17 cellular contexts compared by ENCODE assay signal in genomic region chr9:102035929-102036328, GRCh38.
DNase-seq lines count a peak whose midpoint lies in the region; ATAC-seq, FAIRE-seq and TF ChIP-seq lines count a peak whose summit lies in the region.
"Had no signal": no experiment of that assay in that cellular context is flagged by ENCODE, and none has a peak within 500 bp of the region (broad histone marks: within the 10 kb centered on the region; RNA-seq: fewer than 3 reads in every experiment).

No MANE protein-coding gene starts in this region.

- H3K9ac ChIP-seq in kidney (ENCODE audit: low read length in 2 of 2), result no peak overlapping the region

- H3K27ac ChIP-seq in kidney (ENCODE audit: low read depth in 2 of 2, low read length in 2 of 2), result no peak overlapping the region
- H3K27ac ChIP-seq: 22Rv1, cardiac muscle cell, epithelial cell of prostate had no signal

- FAIRE-seq in kidney (lab: Jason Lieb, UNC), result no peak

- H3K36me3 ChIP-seq in kidney (ENCODE audit: control insufficient read depth in 1 of 2, insufficient read depth in 2 of 2, low read length in 2 of 2), result no peaks in the 10 kb centered on the region
- H3K36me3 ChIP-seq: cardiac muscle cell had no signal

- ATAC-seq in HG02571 (IDR thresholded peaks at IDR 0.05; ENCODE audit: unreplicated experiment) (peak; percentile 89), HG03354 (IDR thresholded peaks at IDR 0.05; ENCODE audit: poor library complexity, severe bottlenecking, unreplicated experiment) (peak; percentile 85)

- DNase-seq in DMS53 (lab: John Stamatoyannopoulos, UW), result peak; percentile 1
- DNase-seq in DMS53 treated with DMSO at 0.1 percent for 48 hours (lab: John Stamatoyannopoulos, UW; ENCODE audit: unreplicated experiment), result no peak
- DNase-seq in renal cortical epithelial cell (ENCODE audit: low read depth), result peak; percentile 2
- no peak for DNase-seq in kidney
- no peak for DNase-seq in NCI-H1092 (lab: John Stamatoyannopoulos, UW)
- no peak for DNase-seq in activated CD4-positive, alpha-beta T cell treated with anti-CD3 and anti-CD28 coated beads for 48 hours
- DNase-seq: activated CD4-positive, alpha-beta memory T cell treated with anti-CD3 and anti-CD28 coated beads for 36 hours; activated naive CD4-positive, alpha-beta T cell treated with anti-CD3 and anti-CD28 coated beads, Interleukin-2, amount 10 ng/mL, durations not matched to agents 7 days and 5 days; Caco-2; H7; NCI-H2081 treated with DMSO at 0.1 percent for 48 hours; substantia nigra had no signal

- no peak for TF ChIP-seq CTCF in kidney (IDR thresholded peaks at IDR 0.05; ENCODE audit: borderline replicate concordance, extremely low read depth, insufficient read depth)

- intact Hi-C loops in kidney (cut with DNase I), result no loop called here

- H3K4me3 ChIP-seq in kidney (ENCODE audit: low read length in 2 of 2), result no peak overlapping the region
- H3K4me3 ChIP-seq: cardiac muscle cell had no signal

- H3K9me3 ChIP-seq in kidney (ENCODE audit: control insufficient read depth in 1 of 2, low read length in 2 of 2), result no peaks in the 10 kb centered on the region
- H3K9me3 ChIP-seq: Caco-2 had no signal

- no peaks in the 10 kb centered on the region for H3K4me1 ChIP-seq in kidney (ENCODE audit: control insufficient read depth in 1 of 2, insufficient read depth in 1 of 2, low read depth in 1 of 2, low read length in 2 of 2)
- H3K4me1 ChIP-seq: Caco-2 had no signal

Comparison
In these comparisons a context has a peak if more than half of its experiments do, and no peak if none do; other contexts are left out.
1. DNase-seq: peak in DMS53 (single experiment) and renal cortical epithelial cell (single experiment); none in DMS53 treated with DMSO at 0.1 percent for 48 hours (single experiment), kidney (single experiment), NCI-H1092 (single experiment) and activated CD4-positive, alpha-beta T cell treated with anti-CD3 and anti-CD28 coated beads for 48 hours (single experiment).